In genomic region chr1:206495011-206495461, GRCh38 we compare ENCODE assay signal across 1 cellular context.
A peak's percentile ranks its signal among the peaks of the same experiment; 100 is the strongest.
TF ChIP-seq lines count a peak whose summit lies in the region.

No MANE protein-coding gene starts in this region.

TF ChIP-seq in K562, 482 proteins besides CTCF, POLR2A, EP300 and RAD21 (continued from another document):
- TF ChIP-seq, protein P1, sequence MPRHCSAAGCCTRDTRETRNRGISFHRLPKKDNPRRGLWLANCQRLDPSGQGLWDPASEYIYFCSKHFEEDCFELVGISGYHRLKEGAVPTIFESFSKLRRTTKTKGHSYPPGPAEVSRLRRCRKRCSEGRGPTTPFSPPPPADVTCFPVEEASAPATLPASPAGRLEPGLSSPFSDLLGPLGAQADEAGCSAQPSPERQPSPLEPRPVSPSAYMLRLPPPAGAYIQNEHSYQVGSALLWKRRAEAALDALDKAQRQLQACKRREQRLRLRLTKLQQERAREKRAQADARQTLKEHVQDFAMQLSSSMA (CRISPR knock-in tag; IDR thresholded peaks at IDR 0.05) = no peak
- TF ChIP-seq, protein P2, sequence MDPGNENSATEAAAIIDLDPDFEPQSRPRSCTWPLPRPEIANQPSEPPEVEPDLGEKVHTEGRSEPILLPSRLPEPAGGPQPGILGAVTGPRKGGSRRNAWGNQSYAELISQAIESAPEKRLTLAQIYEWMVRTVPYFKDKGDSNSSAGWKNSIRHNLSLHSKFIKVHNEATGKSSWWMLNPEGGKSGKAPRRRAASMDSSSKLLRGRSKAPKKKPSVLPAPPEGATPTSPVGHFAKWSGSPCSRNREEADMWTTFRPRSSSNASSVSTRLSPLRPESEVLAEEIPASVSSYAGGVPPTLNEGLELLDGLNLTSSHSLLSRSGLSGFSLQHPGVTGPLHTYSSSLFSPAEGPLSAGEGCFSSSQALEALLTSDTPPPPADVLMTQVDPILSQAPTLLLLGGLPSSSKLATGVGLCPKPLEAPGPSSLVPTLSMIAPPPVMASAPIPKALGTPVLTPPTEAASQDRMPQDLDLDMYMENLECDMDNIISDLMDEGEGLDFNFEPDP (CRISPR knock-in tag; IDR thresholded peaks at IDR 0.05) = no peak
- TF ChIP-seq PURB (CRISPR knock-in tag; IDR thresholded peaks at IDR 0.05; ENCODE audit: low read depth) = no peak
- TF ChIP-seq RFX7 (CRISPR knock-in tag; IDR thresholded peaks at IDR 0.05) = no peak
- TF ChIP-seq, protein P3, sequence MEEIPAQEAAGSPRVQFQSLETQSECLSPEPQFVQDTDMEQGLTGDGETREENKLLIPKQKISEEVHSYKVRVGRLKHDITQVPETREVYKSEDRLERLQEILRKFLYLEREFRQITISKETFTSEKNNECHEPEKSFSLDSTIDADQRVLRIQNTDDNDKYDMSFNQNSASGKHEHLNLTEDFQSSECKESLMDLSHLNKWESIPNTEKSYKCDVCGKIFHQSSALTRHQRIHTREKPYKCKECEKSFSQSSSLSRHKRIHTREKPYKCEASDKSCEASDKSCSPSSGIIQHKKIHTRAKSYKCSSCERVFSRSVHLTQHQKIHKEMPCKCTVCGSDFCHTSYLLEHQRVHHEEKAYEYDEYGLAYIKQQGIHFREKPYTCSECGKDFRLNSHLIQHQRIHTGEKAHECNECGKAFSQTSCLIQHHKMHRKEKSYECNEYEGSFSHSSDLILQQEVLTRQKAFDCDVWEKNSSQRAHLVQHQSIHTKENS (CRISPR knock-in tag; IDR thresholded peaks at IDR 0.05) = no peak
- TF ChIP-seq PYGO2 (tag; IDR thresholded peaks at IDR 0.05) = no peak
- TF ChIP-seq PBX2 (CRISPR knock-in tag; IDR thresholded peaks at IDR 0.05; ENCODE audit: low read depth) = no peak
- TF ChIP-seq PBX2 (tag; conservative IDR thresholded peaks at IDR 0.05; ENCODE audit: low read depth) = peak; percentile 62; the same call in 1 of the 2 replicates
- no peak for TF ChIP-seq SMC3 (conservative IDR thresholded peaks at IDR 0.05; ENCODE audit: insufficient read depth, low read depth, low read length)
- TF ChIP-seq, protein P4, sequence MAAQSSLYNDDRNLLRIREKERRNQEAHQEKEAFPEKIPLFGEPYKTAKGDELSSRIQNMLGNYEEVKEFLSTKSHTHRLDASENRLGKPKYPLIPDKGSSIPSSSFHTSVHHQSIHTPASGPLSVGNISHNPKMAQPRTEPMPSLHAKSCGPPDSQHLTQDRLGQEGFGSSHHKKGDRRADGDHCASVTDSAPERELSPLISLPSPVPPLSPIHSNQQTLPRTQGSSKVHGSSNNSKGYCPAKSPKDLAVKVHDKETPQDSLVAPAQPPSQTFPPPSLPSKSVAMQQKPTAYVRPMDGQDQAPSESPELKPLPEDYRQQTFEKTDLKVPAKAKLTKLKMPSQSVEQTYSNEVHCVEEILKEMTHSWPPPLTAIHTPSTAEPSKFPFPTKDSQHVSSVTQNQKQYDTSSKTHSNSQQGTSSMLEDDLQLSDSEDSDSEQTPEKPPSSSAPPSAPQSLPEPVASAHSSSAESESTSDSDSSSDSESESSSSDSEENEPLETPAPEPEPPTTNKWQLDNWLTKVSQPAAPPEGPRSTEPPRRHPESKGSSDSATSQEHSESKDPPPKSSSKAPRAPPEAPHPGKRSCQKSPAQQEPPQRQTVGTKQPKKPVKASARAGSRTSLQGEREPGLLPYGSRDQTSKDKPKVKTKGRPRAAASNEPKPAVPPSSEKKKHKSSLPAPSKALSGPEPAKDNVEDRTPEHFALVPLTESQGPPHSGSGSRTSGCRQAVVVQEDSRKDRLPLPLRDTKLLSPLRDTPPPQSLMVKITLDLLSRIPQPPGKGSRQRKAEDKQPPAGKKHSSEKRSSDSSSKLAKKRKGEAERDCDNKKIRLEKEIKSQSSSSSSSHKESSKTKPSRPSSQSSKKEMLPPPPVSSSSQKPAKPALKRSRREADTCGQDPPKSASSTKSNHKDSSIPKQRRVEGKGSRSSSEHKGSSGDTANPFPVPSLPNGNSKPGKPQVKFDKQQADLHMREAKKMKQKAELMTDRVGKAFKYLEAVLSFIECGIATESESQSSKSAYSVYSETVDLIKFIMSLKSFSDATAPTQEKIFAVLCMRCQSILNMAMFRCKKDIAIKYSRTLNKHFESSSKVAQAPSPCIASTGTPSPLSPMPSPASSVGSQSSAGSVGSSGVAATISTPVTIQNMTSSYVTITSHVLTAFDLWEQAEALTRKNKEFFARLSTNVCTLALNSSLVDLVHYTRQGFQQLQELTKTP (IDR thresholded peaks at IDR 0.05; ENCODE audit: low read depth in 1 of 2, partially characterized antibody in 2 of 2) = no peak
- TF ChIP-seq BHLHE40 (IDR thresholded peaks at IDR 0.05; ENCODE audit: low read length) = peak; percentile 56
- TF ChIP-seq, protein P5, sequence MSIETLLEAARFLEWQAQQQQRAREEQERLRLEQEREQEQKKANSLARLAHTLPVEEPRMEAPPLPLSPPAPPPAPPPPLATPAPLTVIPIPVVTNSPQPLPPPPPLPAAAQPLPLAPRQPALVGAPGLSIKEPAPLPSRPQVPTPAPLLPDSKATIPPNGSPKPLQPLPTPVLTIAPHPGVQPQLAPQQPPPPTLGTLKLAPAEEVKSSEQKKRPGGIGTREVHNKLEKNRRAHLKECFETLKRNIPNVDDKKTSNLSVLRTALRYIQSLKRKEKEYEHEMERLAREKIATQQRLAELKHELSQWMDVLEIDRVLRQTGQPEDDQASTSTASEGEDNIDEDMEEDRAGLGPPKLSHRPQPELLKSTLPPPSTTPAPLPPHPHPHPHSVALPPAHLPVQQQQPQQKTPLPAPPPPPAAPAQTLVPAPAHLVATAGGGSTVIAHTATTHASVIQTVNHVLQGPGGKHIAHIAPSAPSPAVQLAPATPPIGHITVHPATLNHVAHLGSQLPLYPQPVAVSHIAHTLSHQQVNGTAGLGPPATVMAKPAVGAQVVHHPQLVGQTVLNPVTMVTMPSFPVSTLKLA (conservative IDR thresholded peaks at IDR 0.05) = peak; percentile 41 to 52; a peak in 3 of 4 replicates
- peak; percentile 48 for TF ChIP-seq MEIS2 (IDR thresholded peaks at IDR 0.05; ENCODE audit: partially characterized antibody)
- no peak for TF ChIP-seq NFIC (IDR thresholded peaks at IDR 0.05)
- TF ChIP-seq CEBPB (tag; IDR thresholded peaks at IDR 0.05) = no peak
- TF ChIP-seq CREM (IDR thresholded peaks at IDR 0.05; ENCODE audit: low read depth) = no peak
- no peak for TF ChIP-seq NBN (IDR thresholded peaks at IDR 0.05; ENCODE audit: low read depth)
- no peak for TF ChIP-seq NR2C1 (IDR thresholded peaks at IDR 0.05)
- TF ChIP-seq NR2C1 (tag; IDR thresholded peaks at IDR 0.05) = no peak
- no peak for TF ChIP-seq SMARCC2 (IDR thresholded peaks at IDR 0.05; ENCODE audit: low read depth)
- 0 out of 2 replicates have a peak, but pooled peaks have one; percentile 27 for TF ChIP-seq L3MBTL2 (IDR thresholded peaks at IDR 0.05)
- peak; percentile 27; the same call in 1 of the 2 replicates for TF ChIP-seq TCF3 (CRISPR knock-in tag; IDR thresholded peaks at IDR 0.05)
- TF ChIP-seq HNRNPUL1 (IDR thresholded peaks at IDR 0.05; ENCODE audit: low read length) = no peak
- no peak for TF ChIP-seq RUNX1 (IDR thresholded peaks at IDR 0.05; ENCODE audit: low read depth)
- TF ChIP-seq FOXA3 (CRISPR knock-in tag; conservative IDR thresholded peaks at IDR 0.05 in 1 of 2, IDR thresholded peaks at IDR 0.05 in 1 of 2) = peak; percentile 88 to 99
